In genomic region chr15:47736123-47736786, GRCh38 we compare ENCODE assay signal across 1 cellular context.
TF ChIP-seq lines count a peak whose summit lies in the region.

No MANE protein-coding gene starts in this region.

TF ChIP-seq in GM23338, 12 proteins besides CTCF, POLR2A, EP300 and RAD21 (continued from another document):
- TF ChIP-seq ZNF462 (CRISPR knock-in tag; IDR thresholded peaks at IDR 0.05): no peak
- TF ChIP-seq JUNB (IDR thresholded peaks at IDR 0.05; ENCODE audit: unreplicated experiment): no peak
- no peak for TF ChIP-seq CREB1 (CRISPR knock-in tag; IDR thresholded peaks at IDR 0.05; ENCODE audit: low read depth)
- TF ChIP-seq STAT1 (IDR thresholded peaks at IDR 0.05; ENCODE audit: unreplicated experiment): no peak
- TF ChIP-seq EZH2phosphoT487 (IDR thresholded peaks at IDR 0.05; ENCODE audit: unreplicated experiment): no peak
- no peak for TF ChIP-seq EZH2 (IDR thresholded peaks at IDR 0.05; ENCODE audit: low read depth, unreplicated experiment)
- no peak for TF ChIP-seq REST (IDR thresholded peaks at IDR 0.05; ENCODE audit: unreplicated experiment)
- no peak for TF ChIP-seq ZNF114 (CRISPR knock-in tag; IDR thresholded peaks at IDR 0.05)
- no peak for TF ChIP-seq ZNF331 (CRISPR knock-in tag; IDR thresholded peaks at IDR 0.05; ENCODE audit: low read depth)
- TF ChIP-seq NANOG (IDR thresholded peaks at IDR 0.05; ENCODE audit: borderline replicate concordance): no peak
